In the genomic region with DNA sequence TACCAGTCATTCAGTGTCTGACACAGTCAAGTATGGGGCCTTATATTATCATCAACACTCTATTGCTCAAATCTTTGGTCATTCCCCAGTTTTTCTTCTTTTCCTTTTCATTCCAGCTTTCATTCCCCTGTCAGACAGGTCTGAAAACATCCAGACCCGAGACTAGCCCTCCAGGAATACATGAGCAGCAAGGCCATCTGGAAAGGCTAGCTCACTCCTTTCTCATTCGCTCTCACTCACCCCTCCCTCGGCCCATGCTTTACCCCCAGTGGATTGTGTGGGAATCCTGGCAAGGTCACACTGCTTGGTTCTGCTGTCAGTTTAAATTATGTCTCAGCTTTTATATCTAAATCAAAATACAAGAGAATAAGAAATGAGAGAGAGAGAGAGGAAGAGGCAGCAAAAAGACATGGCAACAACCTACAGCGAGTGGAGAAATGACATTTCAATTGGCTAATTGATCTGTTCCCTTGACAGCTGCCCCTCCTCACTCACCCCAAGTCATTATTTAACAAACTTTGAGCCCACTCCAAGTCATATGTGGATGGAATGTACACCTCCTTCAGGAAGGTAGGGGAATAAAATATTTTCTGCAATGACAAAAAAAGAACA, we compare ENCODE assay signal across 1 cellular context.
A peak's percentile ranks its signal among the peaks of the same experiment; 100 is the strongest.
TF ChIP-seq lines count a peak whose summit lies in the region.

No MANE protein-coding gene starts in this region.

TF ChIP-seq in SK-N-SH treated with all-trans-retinoic acid at 6 μM for 48 hours, 23 proteins besides CTCF, POLR2A, EP300 and RAD21 (continued from another document):
- TF ChIP-seq POU6F1 (CRISPR knock-in tag; IDR thresholded peaks at IDR 0.05; ENCODE audit: borderline replicate concordance, low read depth), result no peak
- no peak for TF ChIP-seq TOX (CRISPR knock-in tag; IDR thresholded peaks at IDR 0.05; ENCODE audit: borderline replicate concordance)
- TF ChIP-seq RARB (CRISPR knock-in tag; IDR thresholded peaks at IDR 0.05), result no peak
- peak; percentile 83 for TF ChIP-seq ISL1 (CRISPR knock-in tag; IDR thresholded peaks at IDR 0.05)
- peak; percentile 93 for TF ChIP-seq TCF4 (CRISPR knock-in tag; IDR thresholded peaks at IDR 0.05; ENCODE audit: borderline replicate concordance)
- no peak for TF ChIP-seq ZFP30 (CRISPR knock-in tag; IDR thresholded peaks at IDR 0.05)
- TF ChIP-seq GLIS3 (CRISPR knock-in tag; IDR thresholded peaks at IDR 0.05), result 0 out of 2 replicates have a peak, but pooled peaks have one; percentile 38
- TF ChIP-seq CSDC2 (CRISPR knock-in tag; IDR thresholded peaks at IDR 0.05), result 0 out of 2 replicates have a peak, but pooled peaks have one; percentile 26
- TF ChIP-seq ZNF565 (CRISPR knock-in tag; conservative IDR thresholded peaks at IDR 0.05; ENCODE audit: low read depth), result no peak
- TF ChIP-seq PPARA (CRISPR knock-in tag; IDR thresholded peaks at IDR 0.05; ENCODE audit: borderline replicate concordance), result no peak
- TF ChIP-seq ESRRG (CRISPR knock-in tag; IDR thresholded peaks at IDR 0.05), result 0 out of 2 replicates have a peak, but pooled peaks have one; percentile 9
- TF ChIP-seq ZNF70 (CRISPR knock-in tag; IDR thresholded peaks at IDR 0.05), result no peak
- 0 out of 2 replicates have a peak, but pooled peaks have one; percentile 18 for TF ChIP-seq ZFP3 (CRISPR knock-in tag; IDR thresholded peaks at IDR 0.05)
- no peak for TF ChIP-seq ARNTL (CRISPR knock-in tag; IDR thresholded peaks at IDR 0.05; ENCODE audit: borderline replicate concordance, low read depth)
- TF ChIP-seq CREB5 (CRISPR knock-in tag; IDR thresholded peaks at IDR 0.05; ENCODE audit: low read depth), result peak; percentile 17; the same call in 1 of the 2 replicates
- no peak for TF ChIP-seq BACH2 (CRISPR knock-in tag; IDR thresholded peaks at IDR 0.05; ENCODE audit: borderline replicate concordance)
- no peak for TF ChIP-seq PATZ1 (CRISPR knock-in tag; IDR thresholded peaks at IDR 0.05; ENCODE audit: borderline replicate concordance)
- TF ChIP-seq, protein P1, sequence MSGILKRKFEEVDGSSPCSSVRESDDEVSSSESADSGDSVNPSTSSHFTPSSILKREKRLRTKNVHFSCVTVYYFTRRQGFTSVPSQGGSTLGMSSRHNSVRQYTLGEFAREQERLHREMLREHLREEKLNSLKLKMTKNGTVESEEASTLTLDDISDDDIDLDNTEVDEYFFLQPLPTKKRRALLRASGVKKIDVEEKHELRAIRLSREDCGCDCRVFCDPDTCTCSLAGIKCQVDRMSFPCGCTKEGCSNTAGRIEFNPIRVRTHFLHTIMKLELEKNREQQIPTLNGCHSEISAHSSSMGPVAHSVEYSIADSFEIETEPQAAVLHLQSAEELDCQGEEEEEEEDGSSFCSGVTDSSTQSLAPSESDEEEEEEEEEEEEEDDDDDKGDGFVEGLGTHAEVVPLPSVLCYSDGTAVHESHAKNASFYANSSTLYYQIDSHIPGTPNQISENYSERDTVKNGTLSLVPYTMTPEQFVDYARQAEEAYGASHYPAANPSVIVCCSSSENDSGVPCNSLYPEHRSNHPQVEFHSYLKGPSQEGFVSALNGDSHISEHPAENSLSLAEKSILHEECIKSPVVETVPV (CRISPR knock-in tag; IDR thresholded peaks at IDR 0.05), result no peak
- TF ChIP-seq OSR1 (CRISPR knock-in tag; IDR thresholded peaks at IDR 0.05), result no peak
- TF ChIP-seq ZNF8 (CRISPR knock-in tag; IDR thresholded peaks at IDR 0.05), result 0 out of 2 replicates have a peak, but pooled peaks have one; percentile 12
TF ChIP-seq in SK-N-SH treated with all-trans-retinoic acid at 6 μM for 48 hours: peak in this region for 9.
